In the genomic region with DNA sequence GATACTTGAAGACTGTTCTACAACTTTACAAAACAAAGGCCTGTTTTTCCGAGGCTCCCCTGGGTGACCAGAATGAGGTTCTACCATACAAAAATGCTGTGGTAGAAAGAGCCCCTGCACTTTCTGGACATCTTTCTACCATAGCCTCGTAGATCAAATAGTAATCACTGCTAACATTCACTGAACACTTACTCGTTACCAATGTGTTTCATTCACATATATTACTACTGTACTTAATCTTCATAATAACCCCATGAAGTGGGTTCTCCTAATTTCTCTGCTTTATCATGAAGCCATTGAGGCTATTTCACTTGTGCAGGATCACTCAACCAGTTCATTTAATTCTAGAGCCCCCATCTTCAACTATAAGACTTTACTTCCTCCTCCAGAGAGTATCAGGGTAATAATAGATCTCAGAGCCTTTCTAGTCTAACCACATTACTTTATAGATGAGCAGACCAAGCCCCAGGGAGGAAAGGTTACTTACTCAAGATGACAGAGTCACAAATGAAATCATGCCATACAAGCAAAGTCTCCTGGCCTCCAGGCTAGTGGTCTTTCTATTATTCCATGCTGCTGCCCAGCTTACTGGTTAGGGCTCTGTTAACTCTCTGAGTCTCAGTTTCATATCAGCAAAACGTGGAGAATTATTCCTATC, we compare ENCODE assay signal across 10 cellular contexts. TPM values are rescaled to one million over a fixed set of nuclear protein-coding genes. Genes with fewer than 3 reads are reported as not detected.
DNase-seq lines count a peak whose midpoint lies in the region; ATAC-seq and TF ChIP-seq lines count a peak whose summit lies in the region.
"Had no signal": no experiment of that assay in that cellular context is flagged by ENCODE, and none has a peak within 500 bp of the region (broad histone marks: within the 10 kb centered on the region; RNA-seq: fewer than 3 reads in every experiment).

No MANE protein-coding gene starts in this region.

- peaks cover 33% of the 10 kb centered on the region for H3K4me1 Mint-ChIP-seq in CD14-positive monocyte
- H3K4me1 Mint-ChIP-seq in effector memory CD8-positive, alpha-beta T cell (ENCODE audit: low read depth in 2 of 2) = peaks cover 10 to 16% of the 10 kb centered on the region in 2 donors

- no peak overlapping the region for H3K27ac ChIP-seq in coronary artery
- H3K27ac ChIP-seq: SK-N-MC had no signal

- intact Hi-C loops in CD14-positive monocyte (cut with micrococcal nuclease) = no loop called here

- H3K9me3 Mint-ChIP-seq in CD14-positive monocyte = no peaks in the 10 kb centered on the region
- no peaks in the 10 kb centered on the region for H3K9me3 Mint-ChIP-seq in effector memory CD8-positive, alpha-beta T cell

- H3K36me3 Mint-ChIP-seq in CD14-positive monocyte = no peaks in the 10 kb centered on the region
- H3K36me3 Mint-ChIP-seq in effector memory CD8-positive, alpha-beta T cell (ENCODE audit: insufficient read depth) = peaks cover 3% of the 10 kb centered on the region

- in situ Hi-C loops in KBM-7 (cut with MboI; ENCODE audit: low pct_unique_long_range_greater_than_20kb, low sequenced_read_pairs) = no loop called here

- peaks cover 0 to 4% (median 3%) of the 10 kb centered on the region in 3 donors for H3K27me3 Mint-ChIP-seq in CD14-positive monocyte (ENCODE audit: low read depth in 3 of 3)
- no peaks in the 10 kb centered on the region for H3K27me3 Mint-ChIP-seq in effector memory CD8-positive, alpha-beta T cell

- no peak for DNase-seq in CD14-positive monocyte (ENCODE audit: low spot score)
- peak; percentile 31 for DNase-seq in GM20000 (ENCODE audit: low spot score)
- DNase-seq in KBM-7 = peak; percentile 51
- DNase-seq in effector memory CD8-positive, alpha-beta T cell = no peak
- DNase-seq in hippocampal formation (lab: John Stamatoyannopoulos, UW) = no peak
- no peak for DNase-seq in NCI-H1930 (lab: John Stamatoyannopoulos, UW)
- no peak for DNase-seq in coronary artery (ENCODE audit: low spot score)
- no peak for DNase-seq in UCSD-AML1 (lab: John Stamatoyannopoulos, UW; ENCODE audit: unreplicated experiment)

- peak overlapping the region in 5 of 7 donors; percentile 36 to 83 (median 59) for H3K27ac Mint-ChIP-seq in CD14-positive monocyte
- peak overlapping the region; percentile 29 to 64 for H3K27ac Mint-ChIP-seq in effector memory CD8-positive, alpha-beta T cell

- TF ChIP-seq CTCF in CD14-positive monocyte (IDR thresholded peaks at IDR 0.05) (no peak), GM20000 (IDR thresholded peaks at IDR 0.05; ENCODE audit: extremely low read depth, missing control alignments) (no peak), coronary artery (IDR thresholded peaks at IDR 0.05) (no peak)

- no peak for ATAC-seq in effector memory CD8-positive, alpha-beta T cell (replicated peaks)

- H3K4me3 Mint-ChIP-seq in CD14-positive monocyte = no peak overlapping the region
- H3K4me3 Mint-ChIP-seq in effector memory CD8-positive, alpha-beta T cell = peak overlapping the region; percentile 4 to 22

- no peak overlapping the region for H3K4me3 ChIP-seq in coronary artery
- H3K4me3 ChIP-seq: right atrium auricular region, SK-N-MC had no signal

RNA-seq across cellular contexts. Expression of gene OSBPL9, which starts 46.7 kb away (rescaled TPM):
- polyA plus RNA-seq in CD14-positive monocyte = 10 to 100 TPM; 31.3 to 41.4 TPM

RNA-seq across cellular contexts. Expression of gene EPS15, which starts 51.1 kb away (rescaled TPM):
- polyA plus RNA-seq in CD14-positive monocyte = 10 to 100 TPM; 36.4 to 53.6 TPM

Comparison
In these comparisons a context has a peak if more than half of its experiments do, and no peak if none do; other contexts are left out.
1. DNase-seq: peak in GM20000 (single experiment) and KBM-7 (single experiment); none in CD14-positive monocyte (single experiment), effector memory CD8-positive, alpha-beta T cell (0 of 3), hippocampal formation (0 of 2), NCI-H1930 (0 of 2), coronary artery (single experiment) and UCSD-AML1 (single experiment).
2. H3K4me3 Mint-ChIP-seq: peak in effector memory CD8-positive, alpha-beta T cell (2 of 2); none in CD14-positive monocyte (0 of 2).